Comparison of ENCODE assay signal across 9 cellular contexts in the genomic region with DNA sequence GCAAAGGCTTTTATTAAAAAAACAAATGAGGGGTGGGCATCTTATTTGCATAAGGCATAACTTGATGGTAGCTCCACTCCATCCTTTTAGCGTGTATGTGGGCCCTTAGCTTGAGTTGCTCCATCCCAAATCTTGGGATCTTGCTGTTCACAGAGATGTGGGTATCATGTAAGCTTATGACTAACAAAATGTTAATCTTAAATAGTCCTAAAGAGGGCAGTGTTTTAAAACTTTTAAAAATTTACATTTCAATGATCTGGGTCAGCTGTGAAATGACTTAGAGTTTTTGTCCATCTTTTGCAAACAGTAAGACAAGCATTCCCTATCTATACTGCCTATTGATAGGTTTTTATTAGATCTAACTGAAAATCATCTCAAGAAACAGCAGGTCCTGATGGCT.
DNase-seq lines count a peak whose midpoint lies in the region; ATAC-seq and TF ChIP-seq lines count a peak whose summit lies in the region.
"Had no signal": no experiment of that assay in that cellular context is flagged by ENCODE, and none has a peak within 500 bp of the region (broad histone marks: within the 10 kb centered on the region; RNA-seq: fewer than 3 reads in every experiment).

No MANE protein-coding gene starts in this region.

- H2AFZ ChIP-seq in DND-41 (ENCODE audit: low read depth, low read length): no peak overlapping the region

- in situ Hi-C loops in SK-MEL-5 (cut with HindIII; ENCODE audit: low pct_unique_long_range_greater_than_20kb, low sequenced_read_pairs): no loop called here

- H3K9me3 ChIP-seq in DND-41 (ENCODE audit: insufficient read depth, low read length, severe bottlenecking): no peaks in the 10 kb centered on the region

- H3K27ac ChIP-seq in DND-41 (ENCODE audit: low read length): no peak overlapping the region

- peaks cover 4% of the 10 kb centered on the region for H3K27me3 ChIP-seq in DND-41 (ENCODE audit: insufficient read depth, low read length, poor library complexity)

- TF ChIP-seq CTCF in DND-41 (IDR thresholded peaks at IDR 0.05; ENCODE audit: borderline replicate concordance, extremely low read depth, low read length, poor library complexity, severe bottlenecking): peak; percentile 35

- no peaks in the 10 kb centered on the region for H3K4me1 ChIP-seq in DND-41 (ENCODE audit: insufficient read depth, low read length)

- H3K9ac ChIP-seq in DND-41 (ENCODE audit: low read depth, low read length): no peak overlapping the region

- ATAC-seq in DND-41 (ENCODE audit: insufficient read depth, low read depth): no peak
- peak; percentile 66 for ATAC-seq in HG02884 (IDR thresholded peaks at IDR 0.05; ENCODE audit: unreplicated experiment)
- peak; percentile 57 for ATAC-seq in left lobe of liver
- ATAC-seq in GM18858 (IDR thresholded peaks at IDR 0.05; ENCODE audit: unreplicated experiment): no peak
- ATAC-seq in HG02970 (IDR thresholded peaks at IDR 0.05; ENCODE audit: low FRiP score, unreplicated experiment): no peak

- H3K36me3 ChIP-seq in DND-41 (ENCODE audit: insufficient read depth, low read length): no peaks in the 10 kb centered on the region

- H4K20me1 ChIP-seq in DND-41 (ENCODE audit: insufficient read depth, low read length): no peaks in the 10 kb centered on the region

- no peak overlapping the region for H3K4me3 ChIP-seq in DND-41 (ENCODE audit: low read depth in 1 of 2, low read length in 2 of 2)

- no peak overlapping the region for H3K4me2 ChIP-seq in DND-41 (ENCODE audit: insufficient read depth, low read length)

- no peaks in the 10 kb centered on the region for H3K79me2 ChIP-seq in DND-41 (ENCODE audit: insufficient read depth, low read length)

- DNase-seq in DND-41 (no peak), SK-MEL-5 (ENCODE audit: low read depth, low spot score) (peak; percentile 28), left lobe of liver (ENCODE audit: low spot score) (no peak), mesenteric fat pad (ENCODE audit: low spot score) (no peak)
- no peak for DNase-seq in stimulated activated naive CD4-positive, alpha-beta T cell treated with Interleukin-2 at 50 U/mL for 16 hours (lab: John Stamatoyannopoulos, UW)
- DNase-seq: activated naive CD4-positive, alpha-beta T cell treated with anti-CD3 and anti-CD28 coated beads, Interleukin-2, amount 50 U/mL, for 16 hours had no signal

Comparison
In these comparisons a context has a peak if more than half of its experiments do, and no peak if none do; other contexts are left out.
1. ATAC-seq: peak in HG02884 (single experiment) and left lobe of liver (single experiment); none in DND-41 (single experiment), GM18858 (single experiment) and HG02970 (single experiment).